In the genomic region with DNA sequence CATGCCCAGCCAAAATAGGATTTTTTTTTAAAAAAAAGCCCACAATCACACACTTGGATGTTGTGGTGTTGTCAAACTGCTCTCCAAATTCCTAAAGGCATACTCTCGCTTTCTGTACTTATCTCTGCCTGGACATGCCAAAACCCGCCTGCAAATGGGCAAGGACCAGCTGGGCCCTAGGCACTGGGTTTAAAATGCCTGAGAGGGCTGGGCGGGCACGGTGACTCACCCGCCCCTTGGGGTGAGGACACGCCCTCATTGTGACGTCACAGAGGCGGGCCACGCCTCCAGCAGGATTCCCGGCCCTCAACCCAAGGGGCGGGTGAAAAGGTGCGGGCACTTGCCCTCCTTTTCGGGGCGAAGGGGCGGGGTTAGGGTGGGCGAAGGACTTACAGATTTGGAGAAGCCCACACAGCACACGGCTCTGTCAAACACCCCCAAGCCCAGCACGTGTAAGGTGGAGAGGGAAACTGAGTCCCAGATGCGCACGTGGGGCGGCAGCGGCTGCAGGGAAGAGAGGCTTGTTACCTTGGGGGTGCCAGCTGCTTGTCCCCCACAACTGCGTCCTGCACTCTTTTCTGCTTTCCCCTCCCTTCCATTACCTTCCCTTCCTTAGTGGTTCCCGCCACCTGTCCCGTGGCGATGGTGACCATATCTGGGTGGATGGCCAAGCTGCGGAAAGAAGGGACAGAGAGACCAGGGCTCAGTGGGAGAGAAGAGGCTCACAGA, we compare ENCODE assay signal across 8 cellular contexts. TPM values are rescaled to one million over a fixed set of nuclear protein-coding genes. Genes with fewer than 3 reads are reported as not detected.
A peak's percentile ranks its signal among the peaks of the same experiment; 100 is the strongest.
DNase-seq lines count a peak whose midpoint lies in the region; ATAC-seq and TF ChIP-seq lines count a peak whose summit lies in the region.

No MANE protein-coding gene starts in this region.

- no peaks in the 10 kb centered on the region; the same call in 1 of the 2 replicates for H3K27me3 Mint-ChIP-seq in HFFc6 (ENCODE audit: insufficient read depth)

- peaks cover 38% of the 10 kb centered on the region for H3K36me3 ChIP-seq in SJSA1
- peaks cover 0 to 4% of the 10 kb centered on the region in 2 donors for H3K36me3 ChIP-seq in body of pancreas (replicated peaks in 1 of 2; ENCODE audit: insufficient read depth in 1 of 2, low read depth in 2 of 2)
- H3K36me3 ChIP-seq in iPS-18a (ENCODE audit: control insufficient read depth, low read depth, low read length), result no peaks in the 10 kb centered on the region

- TF ChIP-seq CTCF in AG09319 (IDR thresholded peaks at IDR 0.05; ENCODE audit: low read depth, low read length) (no peak), HFFc6 (IDR thresholded peaks at IDR 0.05) (no peak), body of pancreas (IDR thresholded peaks at IDR 0.05) (no peak)

- H3K4me3 ChIP-seq in SJSA1 (no peak overlapping the region), body of pancreas (no peak overlapping the region), iPS-18a (ENCODE audit: low read length) (peak overlapping the region; percentile 41)

- WGBS in body of pancreas, 2 donors, result 49 to 59% methylated on average over 21 to 24 of the region's 27 CpGs

- H3K27ac ChIP-seq in SJSA1 (peak overlapping the region; percentile 48), body of pancreas (peak overlapping the region in 2 of 4 donors; percentile 43 to 47), iPS-18a (ENCODE audit: low read length) (no peak overlapping the region)

- H3K4me1 ChIP-seq in SJSA1 (replicated peaks), result peaks cover 34% of the 10 kb centered on the region
- no peaks in the 10 kb centered on the region for H3K4me1 ChIP-seq in body of pancreas
- peaks cover 7% of the 10 kb centered on the region for H3K4me1 ChIP-seq in iPS-18a (ENCODE audit: control insufficient read depth, low read depth, low read length)

- DNase-seq in AG09319 (ENCODE audit: extremely low read depth, low read depth) (peak; percentile 66), HFFc6 (peak; percentile 91), SJSA1 (ENCODE audit: low read depth in 1 of 2, low spot score in 2 of 2) (peak; percentile 81 to 92), body of pancreas (peak; percentile 62 to 71 (median 66)), HuH-7.5 (ENCODE audit: low spot score) (no peak), putamen (ENCODE audit: low spot score) (no peak)
- peak; percentile 49 for DNase-seq in stimulated activated CD4-positive, alpha-beta T cell treated with anti-CD3 and anti-CD28 coated beads, Interleukin-2, amount 100 ng/mL, for 48 hours

- intact Hi-C loops in body of pancreas (cut with DNase I), result no loop called here

- H3K4me1 Mint-ChIP-seq in HFFc6 (ENCODE audit: low read depth), result peaks cover 22% of the 10 kb centered on the region

- no peak for TF ChIP-seq POLR2A in body of pancreas (IDR thresholded peaks at IDR 0.05)

- peak overlapping the region; percentile 88 for H3K27ac Mint-ChIP-seq in HFFc6

- H3K36me3 Mint-ChIP-seq in HFFc6 (ENCODE audit: low read depth), result peaks cover 10% of the 10 kb centered on the region

- H3K9ac ChIP-seq in iPS-18a (ENCODE audit: low read length), result no peak overlapping the region

- peak; percentile 77 for ATAC-seq in body of pancreas

- H3K9me3 ChIP-seq in SJSA1 (replicated peaks), result no peaks in the 10 kb centered on the region
- H3K9me3 ChIP-seq in body of pancreas, result no peaks in the 10 kb centered on the region
- H3K9me3 ChIP-seq in iPS-18a (ENCODE audit: control insufficient read depth, low read depth, low read length), result no peaks in the 10 kb centered on the region

- H3K9me3 Mint-ChIP-seq in HFFc6, result no peaks in the 10 kb centered on the region

- peak overlapping the region; percentile 69 for H3K4me3 Mint-ChIP-seq in HFFc6

- H3K27me3 ChIP-seq in SJSA1 (replicated peaks) (no peaks in the 10 kb centered on the region), body of pancreas (no peaks in the 10 kb centered on the region), iPS-18a (ENCODE audit: control insufficient read depth, insufficient read depth, low read length) (no peaks in the 10 kb centered on the region)

RNA-seq across cellular contexts. Expression of gene EML2, which starts 6.6 kb away (rescaled TPM):
- 10 to 100 TPM; 57.8 to 71.2 (median 64.7) TPM for total RNA-seq in HFFc6 (2021; fragmentation: NEBNext Ultra II Directional; extraction: Animal tissue kit (Norgen Biotek cat#: 25700))
- 33.6 and 45.4 TPM in 2 replicates for total RNA-seq in SJSA1 (2014; rRNA removed; shearing (Covaris generic))
- total RNA-seq in body of pancreas, result 10 to 100 TPM; 25.7 to 60.6 TPM

RNA-seq across cellular contexts. Expression of gene GPR4, which starts 30.6 kb away (rescaled TPM):
- 10 to 100 TPM in 4 of 6 experiments, 1 to 10 TPM in 2; 3.7 to 16.8 (median 13.3) TPM for total RNA-seq in HFFc6 (2021; fragmentation: NEBNext Ultra II Directional; extraction: Animal tissue kit (Norgen Biotek cat#: 25700))
- not detected in 2 replicates for total RNA-seq in SJSA1 (2014; rRNA removed; shearing (Covaris generic))
- total RNA-seq in body of pancreas, result 1 to 10 TPM in 1 of 2 donors, under 1 TPM in 1; 0.99 to 1.3 TPM

RNA-seq across cellular contexts. Expression of gene GIPR, which starts 35.4 kb away (rescaled TPM):
- total RNA-seq in HFFc6 (2021; fragmentation: NEBNext Ultra II Directional; extraction: Animal tissue kit (Norgen Biotek cat#: 25700)), result 1 to 10 TPM in 1 of 6 experiments, under 1 TPM in 5; 0.31 to 1.1 (median 0.68) TPM
- 0.72 and 2.1 TPM in 2 replicates for total RNA-seq in SJSA1 (2014; rRNA removed; shearing (Covaris generic))
- total RNA-seq in body of pancreas, result 1 to 10 TPM; 3.9 to 9.2 TPM

RNA-seq across cellular contexts. Expression of gene OPA3, which starts 48.0 kb away (rescaled TPM):
- total RNA-seq in HFFc6 (2021; fragmentation: NEBNext Ultra II Directional; extraction: Animal tissue kit (Norgen Biotek cat#: 25700)), result 10 to 100 TPM; 13.3 to 15.5 (median 14.3) TPM
- total RNA-seq in SJSA1 (2014; rRNA removed; shearing (Covaris generic)), result 10.7 and 18.2 TPM in 2 replicates
- 10 to 100 TPM in 1 of 2 donors, 1 to 10 TPM in 1; 4.2 to 22.7 TPM for total RNA-seq in body of pancreas

RNA-seq across cellular contexts. Expression of gene SNRPD2, which starts 59.1 kb away (rescaled TPM):
- 100 to 1,000 TPM; 470 to 573 (median 517) TPM for total RNA-seq in HFFc6 (2021; fragmentation: NEBNext Ultra II Directional; extraction: Animal tissue kit (Norgen Biotek cat#: 25700))
- 331 and 402 TPM in 2 replicates for total RNA-seq in SJSA1 (2014; rRNA removed; shearing (Covaris generic))
- 10 to 100 TPM; 25.1 to 66.4 TPM for total RNA-seq in body of pancreas

Comparison
In these comparisons a context has a peak if more than half of its experiments do, and no peak if none do; other contexts are left out.
1. DNase-seq: peak in AG09319 (single experiment), HFFc6 (single experiment), SJSA1 (2 of 2), body of pancreas (4 of 4) and stimulated activated CD4-positive, alpha-beta T cell treated with anti-CD3 and anti-CD28 coated beads, Interleukin-2, amount 100 ng/mL, for 48 hours (2 of 2); none in HuH-7.5 (single experiment) and putamen (single experiment).